18 cellular contexts compared by ENCODE assay signal in genomic region chr16:1184156-1184868, GRCh38. TPM values are rescaled to one million over a fixed set of nuclear protein-coding genes. Genes with fewer than 3 reads are reported as not detected.
DNase-seq lines count a peak whose midpoint lies in the region; ATAC-seq, FAIRE-seq and TF ChIP-seq lines count a peak whose summit lies in the region.
"Had no signal": no experiment of that assay in that cellular context is flagged by ENCODE, and none has a peak within 500 bp of the region (broad histone marks: within the 10 kb centered on the region; RNA-seq: fewer than 3 reads in every experiment).

No MANE protein-coding gene starts in this region.

- BruUV-seq in PC-3 (replicated peaks; lab: Mats Ljungman, UMichigan), result no TSS peak

- TF ChIP-seq CTCF in HEK293 (tag by site-specific recombination; IDR thresholded peaks at IDR 0.05) (no peak), PC-3 (conservative IDR thresholded peaks at IDR 0.05; ENCODE audit: low read depth, low read length) (0 out of 2 replicates have a peak, but pooled peaks have one; percentile 10), RWPE1 (conservative IDR thresholded peaks at IDR 0.05; ENCODE audit: low read depth) (no peak)

- 27 to 68% (median 53%) methylated on average over 26 of the region's 26 CpGs for WGBS in small intestine, 3 donors

- H3K27ac ChIP-seq in HEK293 (ENCODE audit: extremely low read depth, low read depth, low read length) (no peak overlapping the region), PC-3 (ENCODE audit: low read length) (no peak overlapping the region), small intestine (ENCODE audit: low read depth in 1 of 2, low read length in 1 of 2) (no peak overlapping the region), RWPE1 (no peak overlapping the region)
- H3K27ac ChIP-seq: adrenal gland, PC-9 had no signal

- H3K9ac ChIP-seq in PC-3 (ENCODE audit: low read length), result no peak overlapping the region

- H3K4me1 ChIP-seq in HEK293 (ENCODE audit: control insufficient read depth, insufficient read depth, low read length), result peaks cover 3% of the 10 kb centered on the region; the same call in 1 of the 2 replicates
- H3K4me1 ChIP-seq in PC-3 (ENCODE audit: insufficient read depth, low read length), result peaks cover 10% of the 10 kb centered on the region
- no peaks in the 10 kb centered on the region for H3K4me1 ChIP-seq in small intestine (ENCODE audit: control insufficient read depth in 2 of 2, insufficient read depth in 1 of 2, low read depth in 1 of 2, low read length in 1 of 2)

- no peak overlapping the region for H2AFZ ChIP-seq in PC-3 (ENCODE audit: low read length)
- H2AFZ ChIP-seq: PC-9 had no signal

- H3K4me2 ChIP-seq in PC-3 (ENCODE audit: low read length), result no peak overlapping the region
- H3K4me2 ChIP-seq: PC-9 had no signal

- no peak overlapping the region for H3K4me3 ChIP-seq in HEK293 (ENCODE audit: low read depth, low read length)
- no peak overlapping the region for H3K4me3 ChIP-seq in PC-3 (ENCODE audit: low read length)
- no peak overlapping the region for H3K4me3 ChIP-seq in small intestine (ENCODE audit: low read depth in 1 of 2, low read length in 2 of 2)
- H3K4me3 ChIP-seq: adrenal gland, lung, PC-9 had no signal

- H3K27me3 ChIP-seq in PC-3 (ENCODE audit: low read length) (no peaks in the 10 kb centered on the region), small intestine (ENCODE audit: control insufficient read depth in 2 of 2, insufficient read depth in 2 of 2, low read length in 2 of 2) (no peaks in the 10 kb centered on the region)
- H3K27me3 ChIP-seq: adrenal gland had no signal

- DNase-seq in PC-3 (no peak), kidney tubule cell (ENCODE audit: low spot score) (peak; percentile 50), small intestine (peak; percentile 23), RWPE1 (ENCODE audit: low spot score) (no peak)
- DNase-seq: activated CD8-positive, alpha-beta T cell treated with anti-CD3 and anti-CD28 coated beads, Interleukin-2, amount 10 ng/mL, durations not matched to agents 7 days and 5 days; adrenal gland; MV-4-11; natural killer cell; NCI-H446; PC-9; retina; SW 1271 had no signal

- no peaks in the 10 kb centered on the region for H3F3A ChIP-seq in PC-3 (ENCODE audit: low read length, unreplicated experiment)

- H3K9me2 ChIP-seq in PC-3 (replicated peaks; ENCODE audit: low read length), result no peaks in the 10 kb centered on the region

- H3K79me2 ChIP-seq in PC-3 (ENCODE audit: low read length), result no peaks in the 10 kb centered on the region

- H3K36me3 ChIP-seq in HEK293 (ENCODE audit: control insufficient read depth in 2 of 2, insufficient read depth in 1 of 2, low read length in 2 of 2) (no peaks in the 10 kb centered on the region), PC-3 (ENCODE audit: low read depth, low read length) (no peaks in the 10 kb centered on the region), small intestine (ENCODE audit: control insufficient read depth in 2 of 2, insufficient read depth in 2 of 2, low read length in 2 of 2) (no peaks in the 10 kb centered on the region)
- H3K36me3 ChIP-seq: adrenal gland had no signal

- intact Hi-C loops in PC-3 (cut with micrococcal nuclease), result no loop called here

- POLR2A ChIA-PET in HEK293 (lab: Yijun Ruan, JAX), result no interaction called here
- POLR2A ChIA-PET in PC-3 (lab: Charles Lee; ENCODE audit: unreplicated experiment), result no interaction called here
- POLR2A ChIA-PET in RWPE1 (lab: Yijun Ruan, JAX; ENCODE audit: low non-redundant PET), result no interaction called here

- H3K9me3 ChIP-seq in HEK293 (ENCODE audit: control insufficient read depth, insufficient read depth, low read depth, low read length) (no peaks in the 10 kb centered on the region), PC-3 (ENCODE audit: low read length) (no peaks in the 10 kb centered on the region), small intestine (ENCODE audit: control insufficient read depth, low read depth) (no peaks in the 10 kb centered on the region)
- H3K9me3 ChIP-seq: adrenal gland had no signal

- CTCF ChIA-PET in HEK293 (lab: Yijun Ruan, JAX), result interaction anchor here (0.6 to 1.2 kb wide), 5 partner anchors 9 to 423 kb away, joined by 3 to 5 read pairs (median 3); no protein-coding TSS in a partner anchor
- CTCF ChIA-PET in PC-3 (lab: Charles Lee), result no interaction called here
- CTCF ChIA-PET in RWPE1 (lab: Yijun Ruan, JAX), result no interaction called here

- ATAC-seq in PC-3, result no peak
- ATAC-seq in GM18517 (IDR thresholded peaks at IDR 0.05; ENCODE audit: unreplicated experiment), result no peak
- no peak for ATAC-seq in GM21360 (IDR thresholded peaks at IDR 0.05; ENCODE audit: unreplicated experiment)
- ATAC-seq: activated CD8-positive, alpha-beta T cell treated with anti-CD3 and anti-CD28 coated beads, Interleukin-2, amount 10 ng/mL, durations not matched to agents 7 days and 5 days; natural killer cell had no signal

- H4K20me1 ChIP-seq in PC-3 (ENCODE audit: low read length), result no peaks in the 10 kb centered on the region

- FAIRE-seq in small intestine (lab: Jason Lieb, UNC), result no peak
- FAIRE-seq: frontal cortex had no signal

TF ChIP-seq in HEK293, 187 proteins besides CTCF, POLR2A, EP300 and RAD21:
- no peak for TF ChIP-seq ZNF112 (tag by site-specific recombination; IDR thresholded peaks at IDR 0.05)
- TF ChIP-seq PRDM10 (tag by site-specific recombination; IDR thresholded peaks at IDR 0.05), result no peak
- TF ChIP-seq ZNF138 (tag by site-specific recombination; IDR thresholded peaks at IDR 0.05; ENCODE audit: borderline replicate concordance), result no peak
- no peak for TF ChIP-seq ZSCAN23 (tag by site-specific recombination; IDR thresholded peaks at IDR 0.05)
- peak; percentile 60 for TF ChIP-seq ZNF341 (tag by site-specific recombination; IDR thresholded peaks at IDR 0.05; ENCODE audit: low read depth)

RNA-seq across cellular contexts. Expression of gene CACNA1H, which starts 31.4 kb away (rescaled TPM):
- 4.1 and 7.8 TPM in 2 replicates for total RNA-seq in PC-3 (2014; rRNA removed)
- polyA plus RNA-seq in small intestine, result 1 to 10 TPM in 2 of 3 donors, under 1 TPM in 1; 0.22 to 7.0 (median 1.1) TPM
- total RNA-seq: PC-9 had no signal

RNA-seq across cellular contexts. Expression of gene TPSG1, which starts 40.8 kb away (rescaled TPM):
- total RNA-seq in PC-3 (2014; rRNA removed), result not detected in 2 replicates
- polyA plus RNA-seq in small intestine, result 10 to 100 TPM in 1 of 3 donors, 1 to 10 TPM in 2; 3.3 to 18.8 (median 9.2) TPM
- total RNA-seq: activated CD8-positive, alpha-beta T cell treated with anti-CD3 and anti-CD28 coated beads, Interleukin-2, amount 10 ng/mL, durations not matched to agents 7 days and 5 days; activated T-helper 2 cell treated with anti-CD3 and anti-CD28 coated beads, Interferon-gamma antibody, Interleukin-2, Interleukin-4, amounts not matched to agents 10 μg/mL and 5 μg/mL and 100 μg/mL, durations not matched to agents 14 hours and 24 hours and 36 hours; frontal cortex; PC-9 had no signal

RNA-seq across cellular contexts. Expression of gene TPSB2, which starts 45.7 kb away (rescaled TPM):
- not detected in 2 replicates for total RNA-seq in PC-3 (2014; rRNA removed)
- polyA plus RNA-seq in small intestine, result 10 to 100 TPM in 2 of 3 donors, 1 to 10 TPM in 1; 1.3 to 58.7 (median 39.7) TPM
- total RNA-seq: activated CD8-positive, alpha-beta T cell treated with anti-CD3 and anti-CD28 coated beads, Interleukin-2, amount 10 ng/mL, durations not matched to agents 7 days and 5 days; activated T-helper 2 cell treated with anti-CD3 and anti-CD28 coated beads, Interferon-gamma antibody, Interleukin-2, Interleukin-4, amounts not matched to agents 10 μg/mL and 5 μg/mL and 100 μg/mL, durations not matched to agents 14 hours and 24 hours and 36 hours; frontal cortex; PC-9 had no signal

RNA-seq across cellular contexts. Expression of gene TPSAB1, which starts 56.2 kb away (rescaled TPM):
- not detected in 2 replicates for total RNA-seq in PC-3 (2014; rRNA removed)
- polyA plus RNA-seq in small intestine, result 10 to 100 TPM in 2 of 3 donors, 1 to 10 TPM in 1; 1.8 to 50.5 (median 28.9) TPM
- total RNA-seq: activated CD8-positive, alpha-beta T cell treated with anti-CD3 and anti-CD28 coated beads, Interleukin-2, amount 10 ng/mL, durations not matched to agents 7 days and 5 days; activated T-helper 2 cell treated with anti-CD3 and anti-CD28 coated beads, Interferon-gamma antibody, Interleukin-2, Interleukin-4, amounts not matched to agents 10 μg/mL and 5 μg/mL and 100 μg/mL, durations not matched to agents 14 hours and 24 hours and 36 hours; frontal cortex; PC-9 had no signal

Comparison
In these comparisons a context has a peak if more than half of its experiments do, and no peak if none do; other contexts are left out.
1. DNase-seq: peak in kidney tubule cell (single experiment) and small intestine (single experiment); none in PC-3 (single experiment) and RWPE1 (single experiment).